ENCODE assay signal across 8 cellular contexts in the genomic region with DNA sequence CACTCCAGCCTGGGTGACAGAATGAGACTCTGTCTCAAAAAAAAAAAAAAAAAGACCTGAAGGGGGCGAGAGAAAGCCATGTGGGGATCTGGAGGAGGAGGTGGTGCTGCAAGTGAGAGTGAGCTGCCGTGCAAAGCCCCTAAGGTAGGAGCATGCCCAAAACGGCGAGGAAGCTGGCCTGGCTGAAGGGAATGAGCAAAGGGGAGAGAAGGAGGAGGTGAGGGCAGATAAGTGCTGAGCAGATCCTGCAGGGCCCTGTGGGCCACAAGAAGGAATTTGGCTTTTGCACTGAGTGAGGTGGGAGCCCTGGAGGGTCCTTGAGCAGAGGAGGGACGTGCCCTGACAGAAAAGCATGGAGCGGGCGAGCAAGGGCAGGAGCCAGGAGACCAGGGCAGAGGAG. TPM values are rescaled to one million over a fixed set of nuclear protein-coding genes. Genes with fewer than 3 reads are reported as not detected.
DNase-seq lines count a peak whose midpoint lies in the region; ATAC-seq and TF ChIP-seq lines count a peak whose summit lies in the region.

No MANE protein-coding gene starts in this region.

- peak overlapping the region; percentile 68 for H3K4me3 Mint-ChIP-seq in CD8-positive, alpha-beta T cell
- peak overlapping the region; percentile 47 for H3K4me3 Mint-ChIP-seq in activated CD4-positive, alpha-beta memory T cell treated with anti-CD3 and anti-CD28 coated beads for 36 hours

- H3K9me2 ChIP-seq in HCT116 (ENCODE audit: insufficient read depth) (no peaks in the 10 kb centered on the region), MM.1S (replicated peaks; ENCODE audit: insufficient read depth, low read length) (no peaks in the 10 kb centered on the region)

- CTCF ChIA-PET in CD8-positive, alpha-beta T cell (lab: Charles Lee) = interaction anchor here (0.7 to 13.9 kb wide), 17 partner anchors 13 to 306 kb away, joined by 3 to 218 read pairs (median 4); a partner anchor contains a TSS
- CTCF ChIA-PET in HCT116 (lab: Charles Lee) = interaction anchor here (0.7 to 1.5 kb wide), 6 partner anchors 8 to 118 kb away, joined by 3 to 9 read pairs (median 4); a partner anchor contains a TSS
- CTCF ChIA-PET in activated CD4-positive, alpha-beta memory T cell treated with anti-CD3 and anti-CD28 coated beads for 36 hours (lab: Charles Lee) = interaction anchor here (0.6 to 8.2 kb wide), 13 partner anchors 9 to 145 kb away, joined by 3 to 115 read pairs (median 5); a partner anchor contains a TSS

- no peaks in the 10 kb centered on the region for H3K9me3 ChIP-seq in CD8-positive, alpha-beta T cell (ENCODE audit: low read length)
- no peaks in the 10 kb centered on the region for H3K9me3 ChIP-seq in HCT116 (ENCODE audit: control insufficient read depth in 1 of 2, insufficient read depth in 1 of 2, low read depth in 1 of 2, low read length in 2 of 2)
- no peaks in the 10 kb centered on the region for H3K9me3 ChIP-seq in MM.1S (replicated peaks; ENCODE audit: insufficient read depth, low read length)

- peaks cover 38% of the 10 kb centered on the region for H3K4me1 ChIP-seq in CD8-positive, alpha-beta T cell (ENCODE audit: insufficient read depth, low read length)
- peaks cover 30 to 41% of the 10 kb centered on the region in 2 experiments for H3K4me1 ChIP-seq in HCT116 (ENCODE audit: control insufficient read depth in 1 of 2, insufficient read depth in 2 of 2, low read length in 2 of 2)
- peaks cover 8% of the 10 kb centered on the region; the same call in 1 of the 2 replicates for H3K4me1 ChIP-seq in MM.1S (ENCODE audit: low read length)

- H3F3A ChIP-seq in MM.1S (ENCODE audit: insufficient read depth, low read length) = peaks cover 6% of the 10 kb centered on the region

- peak; percentile 41 for TF ChIP-seq CTCF in CD8-positive, alpha-beta T cell (IDR thresholded peaks at IDR 0.05)
- TF ChIP-seq CTCF in HCT116 (IDR thresholded peaks at IDR 0.05 in 2 of 3, conservative IDR thresholded peaks at IDR 0.05 in 1 of 3; ENCODE audit: borderline replicate concordance in 1 of 3, insufficient read depth in 1 of 3, low read depth in 2 of 3, low read length in 2 of 3) (peak in 2 of 3 experiments; percentile 33 to 56; a peak in 1 of 6 replicates), kidney epithelial cell (IDR thresholded peaks at IDR 0.05; ENCODE audit: insufficient read depth, low read length, poor library complexity, severe bottlenecking) (peak; percentile 18), MM.1S (IDR thresholded peaks at IDR 0.05; ENCODE audit: low read length) (no peak)

- no peaks in the 10 kb centered on the region for H3K9me3 Mint-ChIP-seq in CD8-positive, alpha-beta T cell
- no peaks in the 10 kb centered on the region for H3K9me3 Mint-ChIP-seq in activated CD4-positive, alpha-beta memory T cell treated with anti-CD3 and anti-CD28 coated beads for 36 hours

- H3K27ac ChIP-seq in CD8-positive, alpha-beta T cell (ENCODE audit: low read depth, low read length) = no peak overlapping the region
- H3K27ac ChIP-seq in HCT116 (ENCODE audit: low read depth, low read length) = peak overlapping the region; percentile 46; the same call in 1 of the 2 replicates
- no peak overlapping the region for H3K27ac ChIP-seq in MM.1S (ENCODE audit: low read length)

- H4K20me1 ChIP-seq in HCT116 (ENCODE audit: insufficient read depth) (no peaks in the 10 kb centered on the region), MM.1S (ENCODE audit: insufficient read depth, low read length) (no peaks in the 10 kb centered on the region)

- peaks cover 36% of the 10 kb centered on the region for H3K4me1 Mint-ChIP-seq in CD8-positive, alpha-beta T cell (ENCODE audit: low read depth)
- H3K4me1 Mint-ChIP-seq in activated CD4-positive, alpha-beta memory T cell treated with anti-CD3 and anti-CD28 coated beads for 36 hours (ENCODE audit: low read depth) = peaks cover 39% of the 10 kb centered on the region

- TSS peak; percentile 61 for BruUV-seq in HCT116 (replicated peaks; lab: Mats Ljungman, UMichigan)

- no peaks in the 10 kb centered on the region for H3K36me3 Mint-ChIP-seq in CD8-positive, alpha-beta T cell
- no peaks in the 10 kb centered on the region for H3K36me3 Mint-ChIP-seq in activated CD4-positive, alpha-beta memory T cell treated with anti-CD3 and anti-CD28 coated beads for 36 hours

- POLR2A ChIA-PET in CD8-positive, alpha-beta T cell (lab: Charles Lee) = interaction anchor here (0.6 to 2.6 kb wide), 7 partner anchors 9 to 48 kb away, joined by 3 to 15 read pairs (median 4); a partner anchor contains a TSS
- POLR2A ChIA-PET in HCT116 (lab: Charles Lee) = interaction anchor here (0.7 to 2.0 kb wide), 4 partner anchors 44 to 330 kb away, joined by 3 to 6 read pairs (median 4); a partner anchor contains a TSS
- POLR2A ChIA-PET in activated CD4-positive, alpha-beta memory T cell treated with anti-CD3 and anti-CD28 coated beads for 36 hours (lab: Charles Lee) = interaction anchor here (0.9 to 15.1 kb wide), 4 partner anchors 9 to 46 kb away, joined by 4 to 315 read pairs (median 5); a partner anchor contains a TSS

- no peaks in the 10 kb centered on the region for H3K27me3 ChIP-seq in CD8-positive, alpha-beta T cell (ENCODE audit: insufficient read depth, low read length)
- H3K27me3 ChIP-seq in HCT116 (ENCODE audit: insufficient read depth, low read length) (no peaks in the 10 kb centered on the region), kidney epithelial cell (ENCODE audit: control insufficient read depth, insufficient read depth, low read length) (no peaks in the 10 kb centered on the region), MM.1S (replicated peaks; ENCODE audit: insufficient read depth, low read length) (peaks cover 42% of the 10 kb centered on the region)

- ATAC-seq in CD8-positive, alpha-beta T cell = peak; percentile 61
- ATAC-seq in HCT116 = no peak
- no peak for ATAC-seq in GM18858 (IDR thresholded peaks at IDR 0.05; ENCODE audit: unreplicated experiment)
- no peak for ATAC-seq in GM19452 (IDR thresholded peaks at IDR 0.05; ENCODE audit: unreplicated experiment)
- no peak for ATAC-seq in HG02973 (IDR thresholded peaks at IDR 0.05; ENCODE audit: unreplicated experiment)

- TF ChIP-seq RAD21 in HCT116 (IDR thresholded peaks at IDR 0.05; ENCODE audit: low read depth) = peak; percentile 70

- no peak overlapping the region for H2AFZ ChIP-seq in HCT116 (ENCODE audit: low read depth, low read length, poor library complexity, severe bottlenecking)
- H2AFZ ChIP-seq in MM.1S (ENCODE audit: low read length) = no peak overlapping the region

- no peak overlapping the region for H3K4me3 ChIP-seq in CD8-positive, alpha-beta T cell (ENCODE audit: low read depth, low read length)
- no peak overlapping the region for H3K4me3 ChIP-seq in HCT116 (replicated peaks in 1 of 2; ENCODE audit: low read depth in 1 of 2, low read length in 2 of 2)
- H3K4me3 ChIP-seq in kidney epithelial cell (ENCODE audit: low read depth, low read length) = no peak overlapping the region
- H3K4me3 ChIP-seq in MM.1S (ENCODE audit: low read length) = no peak overlapping the region

- H3K27me3 Mint-ChIP-seq in CD8-positive, alpha-beta T cell (ENCODE audit: low read depth) = no peaks in the 10 kb centered on the region
- H3K27me3 Mint-ChIP-seq in activated CD4-positive, alpha-beta memory T cell treated with anti-CD3 and anti-CD28 coated beads for 36 hours = no peaks in the 10 kb centered on the region

- no peaks in the 10 kb centered on the region for H3K36me3 ChIP-seq in CD8-positive, alpha-beta T cell (ENCODE audit: insufficient read depth, low read length)
- H3K36me3 ChIP-seq in HCT116 (ENCODE audit: control insufficient read depth in 1 of 2, insufficient read depth in 2 of 2, low read length in 2 of 2) = no peaks in the 10 kb centered on the region
- no peaks in the 10 kb centered on the region for H3K36me3 ChIP-seq in kidney epithelial cell (ENCODE audit: control insufficient read depth, insufficient read depth, low read length)
- no peaks in the 10 kb centered on the region for H3K36me3 ChIP-seq in MM.1S (replicated peaks; ENCODE audit: insufficient read depth, low read length)

- no peak for TF ChIP-seq POLR2A in HCT116 (IDR thresholded peaks at IDR 0.05; ENCODE audit: borderline replicate concordance, extremely low read depth, insufficient read depth, insufficient read length)

- peak overlapping the region; percentile 81 for H3K27ac Mint-ChIP-seq in CD8-positive, alpha-beta T cell
- peak overlapping the region; percentile 64 for H3K27ac Mint-ChIP-seq in activated CD4-positive, alpha-beta memory T cell treated with anti-CD3 and anti-CD28 coated beads for 36 hours

- no peaks in the 10 kb centered on the region for H3K79me2 ChIP-seq in HCT116 (ENCODE audit: insufficient read depth, low read length)
- H3K79me2 ChIP-seq in MM.1S (ENCODE audit: low read length) = no peaks in the 10 kb centered on the region

- intact Hi-C loops in CD8-positive, alpha-beta T cell (cut with DNase I, micrococcal nuclease) = loop anchor here (1.0 to 5.0 kb wide), 3 partner anchors 44 to 118 kb away; a partner anchor contains a TSS
- intact Hi-C loops in HCT116 (cut with micrococcal nuclease) = loop anchor here (2.0 to 5.0 kb wide), 2 partner anchors 45 to 120 kb away; no protein-coding TSS in a partner anchor
- intact Hi-C loops in activated CD4-positive, alpha-beta memory T cell treated with anti-CD3 and anti-CD28 coated beads for 36 hours (cut with micrococcal nuclease) = loop anchor here (1.0 to 10.0 kb wide), 3 partner anchors 44 to 357 kb away; a partner anchor contains a TSS

- peak in 3 of 7 experiments; percentile 43 to 71 (median 47) for DNase-seq in CD8-positive, alpha-beta T cell
- DNase-seq in HCT116 (ENCODE audit: low read depth, low spot score) (no peak), kidney epithelial cell (ENCODE audit: low read depth) (no peak), MM.1S (no peak)
- peak; percentile 62 for DNase-seq in activated CD4-positive, alpha-beta memory T cell treated with anti-CD3 and anti-CD28 coated beads for 36 hours

- RAD21 ChIA-PET in HCT116 (lab: Charles Lee; ENCODE audit: low non-redundant PET in 1 of 2, low total read pairs in 2 of 2, uncharacterized antibody in 2 of 2, unreplicated experiment in 2 of 2) = interaction anchor here (0.6 to 1.4 kb wide), 5 partner anchors 22 to 49 kb away, joined by 3 to 5 read pairs (median 3); no protein-coding TSS in a partner anchor

- H3K9ac ChIP-seq in HCT116 (ENCODE audit: low read length) = no peak overlapping the region
- no peak overlapping the region for H3K9ac ChIP-seq in MM.1S (ENCODE audit: low read length)

- peak overlapping the region; percentile 27; the same call in 1 of the 2 replicates for H3K4me2 ChIP-seq in HCT116 (ENCODE audit: low read length)
- H3K4me2 ChIP-seq in MM.1S (ENCODE audit: low read depth, low read length) = no peak overlapping the region

TF ChIP-seq in HCT116, 20 proteins besides CTCF, POLR2A, EP300 and RAD21 (continues in another document):
- TF ChIP-seq SIN3A (IDR thresholded peaks at IDR 0.05; ENCODE audit: low read depth) = no peak

RNA-seq across cellular contexts. Expression of a gene that starts 19.4 kb away (rescaled TPM):
- total RNA-seq in CD8-positive, alpha-beta T cell = 100 to 1,000 TPM; 822 to 834 TPM
- 98.1 TPM for total RNA-seq in HCT116 (2021; ENCODE audit: unreplicated experiment)
- 127 and 132 TPM in 2 replicates for polyA plus RNA-seq in HCT116 (2012)
- total RNA-seq in activated CD4-positive, alpha-beta memory T cell treated with anti-CD3 and anti-CD28 coated beads for 36 hours = 100 to 1,000 TPM; 202 to 206 TPM
- 24.7 and 28.2 TPM in 2 replicates for total RNA-seq in kidney epithelial cell

RNA-seq across cellular contexts. Expression of a gene that starts 57.3 kb away (rescaled TPM):
- 100 to 1,000 TPM; 342 to 372 TPM for total RNA-seq in CD8-positive, alpha-beta T cell
- 152 TPM for total RNA-seq in HCT116 (2021; ENCODE audit: unreplicated experiment)
- 164 and 169 TPM in 2 replicates for polyA plus RNA-seq in HCT116 (2012)
- total RNA-seq in activated CD4-positive, alpha-beta memory T cell treated with anti-CD3 and anti-CD28 coated beads for 36 hours = 100 to 1,000 TPM; 200 to 204 TPM
- 96.4 and 111 TPM in 2 replicates for total RNA-seq in kidney epithelial cell
